ENCODE assay signal across 8 cellular contexts in the genomic region with DNA sequence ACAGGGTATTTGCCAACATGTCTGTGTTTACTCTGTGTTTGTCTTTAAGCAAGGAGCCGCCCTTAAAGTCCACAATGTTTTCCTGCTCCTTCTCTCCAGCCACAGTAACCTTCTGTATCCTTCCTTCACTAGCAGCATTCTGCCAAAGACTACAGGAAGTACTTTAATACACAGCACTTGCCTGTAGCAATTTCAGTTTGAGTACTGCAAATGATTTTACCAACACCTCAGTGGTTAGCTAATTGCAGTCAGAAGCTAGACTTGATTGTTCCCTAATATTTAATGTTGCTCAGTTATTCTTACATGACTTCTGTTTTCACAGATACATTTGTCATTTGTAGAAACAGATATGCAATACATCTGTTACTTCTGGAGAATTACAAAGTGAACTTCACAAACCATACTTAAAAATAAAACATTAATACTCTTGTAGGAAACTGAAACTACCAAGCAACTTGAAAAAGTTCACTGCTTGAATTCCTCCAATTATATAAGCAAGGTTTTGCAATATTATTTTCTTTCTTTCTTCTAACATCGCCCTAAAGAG.
A peak's percentile ranks its signal among the peaks of the same experiment; 100 is the strongest.
DNase-seq lines count a peak whose midpoint lies in the region; ATAC-seq, FAIRE-seq and TF ChIP-seq lines count a peak whose summit lies in the region.

No MANE protein-coding gene starts in this region.

- no peak for FAIRE-seq in keratinocyte (lab: Jason Lieb, UNC)

- H3K27me3 ChIP-seq in keratinocyte (ENCODE audit: control insufficient read depth, extremely low read depth, insufficient read depth, low read length) (no peaks in the 10 kb centered on the region), transverse colon (no peaks in the 10 kb centered on the region)

- dilution Hi-C loops in keratinocyte (cut with MboI; ENCODE audit: extremely low pct_ligation_motif_present, low sequenced_read_pairs), result no loop called here

- no peak overlapping the region for H3K27ac ChIP-seq in keratinocyte (ENCODE audit: control insufficient read depth, insufficient read depth, low read length)
- peak overlapping the region; percentile 47 to 75 (median 64) for H3K27ac ChIP-seq in transverse colon

- H3K9me1 ChIP-seq in keratinocyte (ENCODE audit: control insufficient read depth, extremely low read depth, insufficient read depth, low read length), result no peaks in the 10 kb centered on the region

- peak overlapping the region; percentile 84 for H3K27ac Mint-ChIP-seq in activated B cell treated with CpG ODN at 0.5 μM for 24 hours

- peak overlapping the region; percentile 60 for H3K4me3 Mint-ChIP-seq in activated B cell treated with CpG ODN at 0.5 μM for 24 hours

- peak overlapping the region; percentile 57 for H3K4me2 ChIP-seq in keratinocyte (ENCODE audit: control insufficient read depth, extremely low read depth, insufficient read depth, low read depth, low read length)

- H3K36me3 ChIP-seq in keratinocyte (ENCODE audit: control insufficient read depth in 2 of 2, extremely low read depth in 1 of 2, insufficient read depth in 2 of 2, low read length in 2 of 2) (no peaks in the 10 kb centered on the region), transverse colon (no peaks in the 10 kb centered on the region)

- H3K4me3 ChIP-seq in keratinocyte (ENCODE audit: control insufficient read depth in 2 of 3, extremely low read depth in 1 of 3, insufficient read depth in 2 of 3, low read depth in 1 of 3, low read length in 3 of 3) (no peak overlapping the region), transverse colon (no peak overlapping the region)

- intact Hi-C loops in activated B cell treated with CpG ODN at 0.5 μM for 24 hours (cut with micrococcal nuclease), result loop anchor here (2.0 kb wide), 2 partner anchors 16 to 18 kb away; no protein-coding TSS in a partner anchor
- intact Hi-C loops in transverse colon (cut with DNase I; ENCODE audit: low total_unique reads), result no loop called here

- no peak for TF ChIP-seq EP300 in transverse colon (IDR thresholded peaks at IDR 0.05; ENCODE audit: low read depth)

- POLR2A ChIA-PET in activated B cell treated with CpG ODN at 0.5 μM for 24 hours (lab: Charles Lee), result interaction anchor here (1.0 kb wide), 1 partner anchor 69 kb away, joined by 4 read pairs; the partner anchor contains the start of gene FCHSD2

- peak; percentile 58 to 60 for DNase-seq in AML-193 (lab: John Stamatoyannopoulos, UW)
- no peak for DNase-seq in activated B cell treated with CpG ODN at 0.5 μM for 24 hours
- no peak for DNase-seq in keratinocyte (ENCODE audit: low read depth, low spot score)
- DNase-seq in transverse colon, result no peak
- DNase-seq in NCI-H1105 (lab: John Stamatoyannopoulos, UW), result no peak

- TF ChIP-seq CTCF in activated B cell treated with CpG ODN at 0.5 μM for 24 hours (IDR thresholded peaks at IDR 0.05) (no peak), keratinocyte (optimal IDR thresholded peaks at IDR 0.05 in 1 of 3, IDR thresholded peaks at IDR 0.05 in 1 of 3, conservative IDR thresholded peaks at IDR 0.05 in 1 of 3; ENCODE audit: extremely low read depth in 1 of 3, insufficient read depth in 2 of 3, low read length in 3 of 3) (no peak), transverse colon (IDR thresholded peaks at IDR 0.05) (no peak)

- peaks cover 8% of the 10 kb centered on the region for H3K9me3 Mint-ChIP-seq in activated B cell treated with CpG ODN at 0.5 μM for 24 hours

- CTCF ChIA-PET in activated B cell treated with CpG ODN at 0.5 μM for 24 hours (lab: Charles Lee), result no interaction called here

- WGBS in transverse colon (ENCODE audit: low coverage in 1 of 2), 2 donors, result 21 to 32% methylated on average over 2 of the region's 2 CpGs

- in situ Hi-C loops in transverse colon (cut with MboI; ENCODE audit: low pct_ligation_motif_present in 1 of 4, low pct_unique_long_range_greater_than_20kb in 1 of 4, low sequenced_read_pairs in 3 of 4), result no loop called here

- no peaks in the 10 kb centered on the region for H3K79me2 ChIP-seq in keratinocyte (ENCODE audit: control insufficient read depth, insufficient read depth, low read length)

- no peaks in the 10 kb centered on the region for H3K27me3 Mint-ChIP-seq in activated B cell treated with CpG ODN at 0.5 μM for 24 hours

- H4K20me1 ChIP-seq in keratinocyte (ENCODE audit: control insufficient read depth, extremely low read depth, insufficient read depth, low read length), result no peaks in the 10 kb centered on the region

- H3K9ac ChIP-seq in keratinocyte (ENCODE audit: control insufficient read depth, extremely low read depth, insufficient read depth, low read length), result no peak overlapping the region

- H3K4me1 Mint-ChIP-seq in activated B cell treated with CpG ODN at 0.5 μM for 24 hours, result peaks cover 74% of the 10 kb centered on the region

- TF ChIP-seq POLR2A in transverse colon (IDR thresholded peaks at IDR 0.05), result no peak

- peaks cover 43% of the 10 kb centered on the region for H3K36me3 Mint-ChIP-seq in activated B cell treated with CpG ODN at 0.5 μM for 24 hours (ENCODE audit: low read depth)

- H3K4me1 ChIP-seq in keratinocyte (ENCODE audit: control insufficient read depth, extremely low read depth, insufficient read depth, low read length) (peaks cover 6% of the 10 kb centered on the region), transverse colon (peaks cover 5 to 33% (median 22%) of the 10 kb centered on the region in 4 donors)

- ATAC-seq in GM18519 (IDR thresholded peaks at IDR 0.05; ENCODE audit: low FRiP score, unreplicated experiment) (peak; percentile 70), HG03378 (IDR thresholded peaks at IDR 0.05; ENCODE audit: unreplicated experiment) (peak; percentile 63), activated B cell treated with CpG ODN at 0.5 μM for 24 hours (ENCODE audit: low read depth) (peak; percentile 70), GM18870 (IDR thresholded peaks at IDR 0.05; ENCODE audit: unreplicated experiment) (no peak)

- H3K9me3 ChIP-seq in keratinocyte (ENCODE audit: control insufficient read depth, low read depth, low read length) (no peaks in the 10 kb centered on the region), transverse colon (peaks cover 0 to 7% of the 10 kb centered on the region in 2 donors)

- no peak overlapping the region for H2AFZ ChIP-seq in keratinocyte (ENCODE audit: control insufficient read depth, low read length)

Comparison
In these comparisons a context has a peak if more than half of its experiments do, and no peak if none do; other contexts are left out.
1. DNase-seq: peak in AML-193 (2 of 2); none in activated B cell treated with CpG ODN at 0.5 μM for 24 hours (single experiment), keratinocyte (single experiment), transverse colon (single experiment) and NCI-H1105 (single experiment).